In genomic region chr15:35448294-35448693, GRCh38 we compare ENCODE assay signal across 22 cellular contexts.
DNase-seq lines count a peak whose midpoint lies in the region; ATAC-seq, FAIRE-seq and TF ChIP-seq lines count a peak whose summit lies in the region.
"Had no signal": no experiment of that assay in that cellular context is flagged by ENCODE, and none has a peak within 500 bp of the region (broad histone marks: within the 10 kb centered on the region; RNA-seq: fewer than 3 reads in every experiment).

No MANE protein-coding gene starts in this region.

- CTCF ChIA-PET in A549 (lab: Yijun Ruan, JAX), result no interaction called here

- in situ Hi-C loops in SK-MEL-5 (cut with HindIII; ENCODE audit: low pct_unique_long_range_greater_than_20kb, low sequenced_read_pairs), result no loop called here

- H3K27me3 ChIP-seq in WERI-Rb-1 (ENCODE audit: insufficient read depth, low read depth, severe bottlenecking), result no peaks in the 10 kb centered on the region
- H3K27me3 ChIP-seq: BLaER1 treated with 17β-estradiol and CSF1 and Interleukin-3, amounts not matched to agents 10 nM and 100 nM; SJSA1 had no signal

- no peak overlapping the region for H3K4me2 ChIP-seq in A549
- H3K4me2 ChIP-seq: BLaER1 treated with 17β-estradiol and CSF1 and Interleukin-3, amounts not matched to agents 10 nM and 100 nM; KMS-11 had no signal

- peaks cover 20% of the 10 kb centered on the region; the same call in 2 of the 3 replicates for H3K4me1 ChIP-seq in A549
- H3K4me1 ChIP-seq: BLaER1 treated with 17β-estradiol and CSF1 and Interleukin-3, amounts not matched to agents 10 nM and 100 nM; SJSA1 had no signal

- H3K4me3 ChIP-seq in A549 (no peak overlapping the region), epithelial cell of esophagus (ENCODE audit: low read length) (no peak overlapping the region), WERI-Rb-1 (ENCODE audit: low read depth, low read length) (no peak overlapping the region)
- H3K4me3 ChIP-seq: BLaER1 treated with 17β-estradiol and CSF1 and Interleukin-3, amounts not matched to agents 10 nM and 100 nM; SJSA1 had no signal

- H3K36me3 ChIP-seq in WERI-Rb-1, result no peaks in the 10 kb centered on the region
- H3K36me3 ChIP-seq: SJSA1 had no signal

- DNase-seq in A549 (ENCODE audit: low read depth in 1 of 2, low spot score in 1 of 2) (no peak), HTR-8/SVneo (ENCODE audit: insufficient read length, low spot score) (peak; percentile 14), SK-MEL-5 (ENCODE audit: low read depth, low spot score) (peak; percentile 37), epithelial cell of esophagus (ENCODE audit: low read depth) (peak; percentile 58), WERI-Rb-1 (no peak), medulla oblongata (ENCODE audit: extremely low spot score) (no peak)
- DNase-seq in activated CD4-positive, alpha-beta T cell treated with anti-CD3 and anti-CD28 coated beads for 1 hour, result no peak
- DNase-seq: Calu3; CD8-positive, alpha-beta T cell; DMS79; NCI-H1092 treated with DMSO at 0.1 percent for 48 hours; NCI-H146; NCI-H2081; NCI-H2171 treated with DMSO at 0.1 percent for 48 hours; NCI-H774; SW 1271 had no signal

- no peak for TF ChIP-seq POLR2A in A549 (IDR thresholded peaks at IDR 0.05; ENCODE audit: low read length)

- POLR2A ChIA-PET in A549 (lab: Yijun Ruan, JAX), result no interaction called here

- TF ChIP-seq CTCF in A549 (IDR thresholded peaks at IDR 0.05), result no peak
- no peak for TF ChIP-seq CTCF in epithelial cell of esophagus (IDR thresholded peaks at IDR 0.05; ENCODE audit: insufficient read depth, low read depth, low read length, missing control alignments)
- no peak for TF ChIP-seq CTCF in WERI-Rb-1 (IDR thresholded peaks at IDR 0.05; ENCODE audit: low read depth, low read length)

- H3K9me3 ChIP-seq in A549 (no peaks in the 10 kb centered on the region), WERI-Rb-1 (ENCODE audit: severe bottlenecking) (no peaks in the 10 kb centered on the region)
- H3K9me3 ChIP-seq: BLaER1 treated with 17β-estradiol and CSF1 and Interleukin-3, amounts not matched to agents 10 nM and 100 nM; SJSA1 had no signal

- H3K27ac ChIP-seq in A549, result no peak overlapping the region
- H3K27ac ChIP-seq in WERI-Rb-1, result no peak overlapping the region
- H3K27ac ChIP-seq: BLaER1 treated with 17β-estradiol and CSF1 and Interleukin-3, amounts not matched to agents 10 nM and 100 nM; KMS-11; SJSA1 had no signal

- WGBS in A549 (ENCODE audit: missing lambda C conversion rate), result 44% methylated on average over 1 of the region's 1 CpG

- no peak for FAIRE-seq in A549 (lab: Jason Lieb, UNC)
- FAIRE-seq in HTR-8/SVneo (lab: Jason Lieb, UNC), result no peak
- FAIRE-seq: A204.1, H1 had no signal

- TF ChIP-seq EP300 in A549 (IDR thresholded peaks at IDR 0.05), result no peak

- no peak for TF ChIP-seq RAD21 in A549 (conservative IDR thresholded peaks at IDR 0.05 in 1 of 2, IDR thresholded peaks at IDR 0.05 in 1 of 2)

- no peak for ATAC-seq in A549
- no peak for ATAC-seq in GM18502 (IDR thresholded peaks at IDR 0.05; ENCODE audit: poor library complexity, unreplicated experiment)
- ATAC-seq: CD8-positive, alpha-beta T cell had no signal

TF ChIP-seq in A549, 52 proteins besides CTCF, POLR2A, EP300 and RAD21:
- TF ChIP-seq TFCP2L1 (CRISPR knock-in tag; IDR thresholded peaks at IDR 0.05), result no peak
- TF ChIP-seq FOSL2 (IDR thresholded peaks at IDR 0.05), result no peak
- TF ChIP-seq FOSL2 (CRISPR knock-in tag; IDR thresholded peaks at IDR 0.05), result 0 out of 2 replicates have a peak, but pooled peaks have one; percentile 12

Comparison
In these comparisons a context has a peak if more than half of its experiments do, and no peak if none do; other contexts are left out.
1. DNase-seq: peak in HTR-8/SVneo (single experiment), SK-MEL-5 (single experiment) and epithelial cell of esophagus (single experiment); none in A549 (0 of 2), WERI-Rb-1 (single experiment), medulla oblongata (single experiment) and activated CD4-positive, alpha-beta T cell treated with anti-CD3 and anti-CD28 coated beads for 1 hour (single experiment).